In genomic region chr1:64743954-64744491, GRCh38 we compare ENCODE assay signal across 7 cellular contexts. TPM values are rescaled to one million over a fixed set of nuclear protein-coding genes. Genes with fewer than 3 reads are reported as not detected.
DNase-seq lines count a peak whose midpoint lies in the region; ATAC-seq, FAIRE-seq and TF ChIP-seq lines count a peak whose summit lies in the region.

No MANE protein-coding gene starts in this region.

- H4K20me1 ChIP-seq in OCI-LY1 (ENCODE audit: insufficient read depth, low read length) = no peaks in the 10 kb centered on the region

- H3K27ac ChIP-seq in OCI-LY1 (ENCODE audit: low read depth, low read length, poor library complexity, severe bottlenecking) (no peak overlapping the region), trophoblast cell (ENCODE audit: low read depth, low read length) (no peak overlapping the region)

- DNase-seq in GM18507 (ENCODE audit: extremely low spot score, insufficient read length, low read depth) = no peak
- DNase-seq in trophoblast cell = no peak
- no peak for DNase-seq in middle frontal gyrus (ENCODE audit: extremely low spot score, low spot score)
- no peak for DNase-seq in GM12892 (ENCODE audit: insufficient read length)
- no peak for DNase-seq in AG08395 (ENCODE audit: low spot score)

- H3K4me1 ChIP-seq in OCI-LY1 (ENCODE audit: insufficient read depth, low read length, severe bottlenecking) (peaks cover 20% of the 10 kb centered on the region), trophoblast cell (ENCODE audit: control insufficient read depth in 1 of 2, insufficient read depth in 2 of 2, low read length in 2 of 2) (no peaks in the 10 kb centered on the region)

- TF ChIP-seq POLR2A in GM12892 (IDR thresholded peaks at IDR 0.05; ENCODE audit: low read depth, low read length) = no peak

- H3K9me3 ChIP-seq in OCI-LY1 (ENCODE audit: low read length) = no peaks in the 10 kb centered on the region
- H3K9me3 ChIP-seq in trophoblast cell (ENCODE audit: insufficient read depth, low read depth, low read length) = no peaks in the 10 kb centered on the region

- H3K36me3 ChIP-seq in OCI-LY1 (ENCODE audit: insufficient read depth, low read length) (no peaks in the 10 kb centered on the region), trophoblast cell (ENCODE audit: control insufficient read depth in 1 of 2, insufficient read depth in 2 of 2, low read length in 2 of 2) (no peaks in the 10 kb centered on the region)

- no peak overlapping the region for H2AK5ac ChIP-seq in trophoblast cell (ENCODE audit: low read length)

- H3K14ac ChIP-seq in trophoblast cell (ENCODE audit: low read length) = no peak overlapping the region

- H3K4me3 ChIP-seq in OCI-LY1 (ENCODE audit: low read depth, low read length, poor library complexity, severe bottlenecking) (peak overlapping the region; percentile 63), trophoblast cell (ENCODE audit: low read depth, low read length) (no peak overlapping the region)

- H4K12ac ChIP-seq in trophoblast cell (ENCODE audit: low read depth, low read length) = no peak overlapping the region

- H2BK120ac ChIP-seq in trophoblast cell (ENCODE audit: insufficient read depth, low read length, poor library complexity) = no peak overlapping the region

- peak overlapping the region; percentile 54; the same call in 1 of the 2 replicates for H3K9ac ChIP-seq in OCI-LY1 (ENCODE audit: low read length)
- no peak overlapping the region for H3K9ac ChIP-seq in trophoblast cell (ENCODE audit: low read length)

- no CpG with 5 or more reads among the region's 4 CpGs for WGBS in trophoblast cell (ENCODE audit: extremely low coverage, insufficient coverage, insufficient read length)

- no peak overlapping the region for H2AFZ ChIP-seq in OCI-LY1 (ENCODE audit: low read length)
- no peak overlapping the region for H2AFZ ChIP-seq in trophoblast cell (ENCODE audit: insufficient read depth, low read length, poor library complexity)

- H3F3A ChIP-seq in OCI-LY1 (ENCODE audit: insufficient read depth, low read length) = no peaks in the 10 kb centered on the region

- no peak overlapping the region for H2BK5ac ChIP-seq in trophoblast cell (ENCODE audit: low read depth, low read length, poor library complexity)

- no peaks in the 10 kb centered on the region for H3K79me2 ChIP-seq in OCI-LY1 (ENCODE audit: insufficient read depth, low read length)
- H3K79me2 ChIP-seq in trophoblast cell (ENCODE audit: control insufficient read depth, insufficient read depth, low read length, poor library complexity) = no peaks in the 10 kb centered on the region

- H4K91ac ChIP-seq in trophoblast cell (ENCODE audit: low read depth, low read length) = no peak overlapping the region

- FAIRE-seq in GM18507 (lab: Jason Lieb, UNC) = peak; percentile 33
- FAIRE-seq in GM12892 (lab: Jason Lieb, UNC) = no peak

- TF ChIP-seq CTCF in OCI-LY1 (IDR thresholded peaks at IDR 0.05; ENCODE audit: low read length) = no peak

- no peak overlapping the region for H2BK12ac ChIP-seq in trophoblast cell (ENCODE audit: low read length)

- no peak overlapping the region for H3K4ac ChIP-seq in trophoblast cell (ENCODE audit: low read depth, low read length)

- no peak overlapping the region for H3K23ac ChIP-seq in trophoblast cell (ENCODE audit: low read length)

- H4K8ac ChIP-seq in trophoblast cell (ENCODE audit: low read depth, low read length) = no peak overlapping the region

- ATAC-seq in esophagus mucosa = peak; percentile 5

- H3K27me3 ChIP-seq in OCI-LY1 (ENCODE audit: insufficient read depth, low read length) (no peaks in the 10 kb centered on the region), trophoblast cell (ENCODE audit: insufficient read depth, low read length) (no peaks in the 10 kb centered on the region)

- no peaks in the 10 kb centered on the region for H3K9me2 ChIP-seq in OCI-LY1 (ENCODE audit: low read depth, low read length)

- no peak overlapping the region for H3K18ac ChIP-seq in trophoblast cell (ENCODE audit: low read length)

- no peaks in the 10 kb centered on the region for H3K79me1 ChIP-seq in trophoblast cell (ENCODE audit: low read length)

- H3K4me2 ChIP-seq in OCI-LY1 (ENCODE audit: low read length) (peak overlapping the region; percentile 82), trophoblast cell (ENCODE audit: low read length) (peak overlapping the region; percentile 95)

RNA-seq across cellular contexts. Expression of gene RAVER2, which starts 0.9 kb away (rescaled TPM):
- 6.1 TPM for total RNA-seq in esophagus mucosa
- 2.8 and 3.3 TPM in 2 replicates for polyA plus RNA-seq in trophoblast cell (2013)
- 0.08 TPM for polyA plus RNA-seq in GM12892 (2012; ENCODE audit: missing spikeins)
